In the genomic region with DNA sequence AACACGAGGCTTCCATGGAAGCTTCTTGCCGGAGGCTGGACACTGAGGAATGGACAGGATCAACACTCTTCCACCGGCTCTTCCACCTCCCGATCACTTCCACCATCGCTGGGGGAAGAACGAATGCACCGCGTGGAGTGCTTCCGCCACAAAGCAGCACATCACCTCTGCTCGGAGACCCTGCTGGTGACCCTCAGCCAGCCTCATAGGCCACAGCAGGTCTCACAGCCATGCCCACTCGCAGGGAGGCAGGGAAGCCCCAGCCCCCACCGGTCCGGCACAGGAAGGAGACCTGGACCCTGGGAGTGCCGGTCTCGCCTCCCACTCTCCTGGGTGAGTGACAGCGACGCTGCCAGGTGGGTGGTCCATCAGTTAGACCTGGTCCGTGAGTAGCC, we compare ENCODE assay signal across 19 cellular contexts. TPM values are rescaled to one million over a fixed set of nuclear protein-coding genes. Genes with fewer than 3 reads are reported as not detected.
DNase-seq lines count a peak whose midpoint lies in the region; ATAC-seq and TF ChIP-seq lines count a peak whose summit lies in the region.
"Had no signal": no experiment of that assay in that cellular context is flagged by ENCODE, and none has a peak within 500 bp of the region (broad histone marks: within the 10 kb centered on the region; RNA-seq: fewer than 3 reads in every experiment).

No MANE protein-coding gene starts in this region.

- TF ChIP-seq POLR2A in prostate gland (IDR thresholded peaks at IDR 0.05): no peak

- DNase-seq in Right ventricle myocardium superior (peak; percentile 37), left ventricle myocardium superior (no peak), SJCRH30 (no peak), left lung (peak; percentile 22 to 59), HCEC 1CT (no peak), prostate gland (ENCODE audit: low spot score) (no peak)
- DNase-seq in stimulated activated effector memory CD8-positive, alpha-beta T cell treated with anti-CD3 and anti-CD28 coated beads, Interleukin-12 subunit alpha, Interleukin-12 subunit beta, amount 100 ng/mL, for 72 hours (ENCODE audit: low spot score in 2 of 2): no peak
- DNase-seq: AML-193; DMS153; glutamatergic neuron; immature natural killer cell; NCI-H69; nucleus accumbens; stimulated activated CD4-positive, alpha-beta T cell treated with anti-CD3 and anti-CD28 coated beads, Interleukin-4, amount 100 ng/mL, for 4 hours; testis had no signal

- peak overlapping the region; percentile 64 for H3K27ac ChIP-seq in SJCRH30
- no peak overlapping the region for H3K27ac ChIP-seq in left lung
- no peak overlapping the region for H3K27ac ChIP-seq in prostate gland
- H3K27ac ChIP-seq: testis, VCaP had no signal

- H3K4me1 ChIP-seq in SJCRH30 (peaks cover 12% of the 10 kb centered on the region), left lung (peaks cover 0 to 14% of the 10 kb centered on the region in 2 donors), prostate gland (replicated peaks) (no peaks in the 10 kb centered on the region)

- H3K4me3 ChIP-seq in SJCRH30 (peak overlapping the region; percentile 36), left lung (no peak overlapping the region), prostate gland (no peak overlapping the region)
- H3K4me3 ChIP-seq: testis had no signal

- intact Hi-C loops in Right ventricle myocardium superior (cut with DNase I) (no loop called here), left ventricle myocardium superior (cut with micrococcal nuclease) (no loop called here), left lung (cut with DNase I) (no loop called here), prostate gland (cut with DNase I) (no loop called here)

- ATAC-seq in Right ventricle myocardium superior (ENCODE audit: poor library complexity): no peak
- ATAC-seq in left ventricle myocardium superior: no peak
- no peak for ATAC-seq in left lung
- ATAC-seq in stimulated activated effector memory CD8-positive, alpha-beta T cell treated with anti-CD3 and anti-CD28 coated beads, Interleukin-12 subunit alpha, Interleukin-12 subunit beta, amount 100 ng/mL, for 72 hours: no peak
- no peak for ATAC-seq in HG03521 (IDR thresholded peaks at IDR 0.05; ENCODE audit: unreplicated experiment)
- ATAC-seq: activated naive CD4-positive, alpha-beta T cell treated with anti-CD3 and anti-CD28 coated beads, Interleukin-2, amount 50 U/mL, for 72 hours; esophagus mucosa had no signal

- TF ChIP-seq CTCF in left lung (IDR thresholded peaks at IDR 0.05) (no peak), prostate gland (IDR thresholded peaks at IDR 0.05) (no peak)

- H3K4me1 Mint-ChIP-seq in stimulated activated effector memory CD8-positive, alpha-beta T cell treated with anti-CD3 and anti-CD28 coated beads, Interleukin-12 subunit alpha, Interleukin-12 subunit beta, amount 100 ng/mL, for 72 hours: peaks cover 87% of the 10 kb centered on the region

- H3K36me3 ChIP-seq in SJCRH30: peaks cover 2% of the 10 kb centered on the region; the same call in 1 of the 2 replicates
- peaks cover 0 to 29% of the 10 kb centered on the region in 2 donors for H3K36me3 ChIP-seq in left lung
- H3K36me3 ChIP-seq in prostate gland: peaks cover 0 to 5% of the 10 kb centered on the region in 2 donors

- H3K27ac Mint-ChIP-seq in stimulated activated effector memory CD8-positive, alpha-beta T cell treated with anti-CD3 and anti-CD28 coated beads, Interleukin-12 subunit alpha, Interleukin-12 subunit beta, amount 100 ng/mL, for 72 hours: peak overlapping the region; percentile 98

- H3K9me3 Mint-ChIP-seq in stimulated activated effector memory CD8-positive, alpha-beta T cell treated with anti-CD3 and anti-CD28 coated beads, Interleukin-12 subunit alpha, Interleukin-12 subunit beta, amount 100 ng/mL, for 72 hours: no peaks in the 10 kb centered on the region
- H3K9me3 Mint-ChIP-seq: activated naive CD4-positive, alpha-beta T cell treated with anti-CD3 and anti-CD28 coated beads, Interleukin-2, amount 50 U/mL, for 72 hours; immature natural killer cell had no signal

- H3K4me3 Mint-ChIP-seq in stimulated activated effector memory CD8-positive, alpha-beta T cell treated with anti-CD3 and anti-CD28 coated beads, Interleukin-12 subunit alpha, Interleukin-12 subunit beta, amount 100 ng/mL, for 72 hours: peak overlapping the region; percentile 88
- H3K4me3 Mint-ChIP-seq: immature natural killer cell had no signal

- H3K36me3 Mint-ChIP-seq in stimulated activated effector memory CD8-positive, alpha-beta T cell treated with anti-CD3 and anti-CD28 coated beads, Interleukin-12 subunit alpha, Interleukin-12 subunit beta, amount 100 ng/mL, for 72 hours: peaks cover 54% of the 10 kb centered on the region

- H3K9me3 ChIP-seq in SJCRH30 (replicated peaks) (no peaks in the 10 kb centered on the region), left lung (no peaks in the 10 kb centered on the region), prostate gland (no peaks in the 10 kb centered on the region)
- H3K9me3 ChIP-seq: testis had no signal

- 84% methylated on average over 18 of the region's 18 CpGs for WGBS in prostate gland

- H3K27me3 ChIP-seq in SJCRH30 (no peaks in the 10 kb centered on the region), left lung (peaks cover 0 to 3% of the 10 kb centered on the region in 2 donors), prostate gland (replicated peaks; ENCODE audit: insufficient read depth) (no peaks in the 10 kb centered on the region)
- H3K27me3 ChIP-seq: testis had no signal

RNA-seq across cellular contexts. Expression of a gene that starts 4.7 kb away (rescaled TPM):
- total RNA-seq in Right ventricle myocardium superior: 65.5 TPM
- total RNA-seq in left ventricle myocardium superior: 66.7 TPM
- 46.9 and 52.5 TPM in 2 replicates for total RNA-seq in SJCRH30 (2014; rRNA removed; shearing (Covaris generic))
- total RNA-seq in left lung: 10 to 100 TPM; 35.1 to 38.4 TPM
- total RNA-seq in prostate gland: 10 to 100 TPM; 47.9 to 66.3 TPM

RNA-seq across cellular contexts. Expression of a gene that starts 6.3 kb away (rescaled TPM):
- total RNA-seq in Right ventricle myocardium superior (126 TPM), left ventricle myocardium superior (128 TPM), left lung (10 to 100 TPM; 26.8 to 29.0 TPM), prostate gland (10 to 100 TPM; 27.8 to 70.2 TPM)
- total RNA-seq in SJCRH30 (2014; rRNA removed; shearing (Covaris generic)): 39.2 and 50.9 TPM in 2 replicates

Comparison
In these comparisons a context has a peak if more than half of its experiments do, and no peak if none do; other contexts are left out.
1. DNase-seq: peak in Right ventricle myocardium superior (single experiment) and left lung (2 of 2); none in left ventricle myocardium superior (single experiment), SJCRH30 (0 of 2), stimulated activated effector memory CD8-positive, alpha-beta T cell treated with anti-CD3 and anti-CD28 coated beads, Interleukin-12 subunit alpha, Interleukin-12 subunit beta, amount 100 ng/mL, for 72 hours (0 of 2), HCEC 1CT (single experiment) and prostate gland (single experiment).